Comparison of ENCODE assay signal across 14 cellular contexts in the genomic region with DNA sequence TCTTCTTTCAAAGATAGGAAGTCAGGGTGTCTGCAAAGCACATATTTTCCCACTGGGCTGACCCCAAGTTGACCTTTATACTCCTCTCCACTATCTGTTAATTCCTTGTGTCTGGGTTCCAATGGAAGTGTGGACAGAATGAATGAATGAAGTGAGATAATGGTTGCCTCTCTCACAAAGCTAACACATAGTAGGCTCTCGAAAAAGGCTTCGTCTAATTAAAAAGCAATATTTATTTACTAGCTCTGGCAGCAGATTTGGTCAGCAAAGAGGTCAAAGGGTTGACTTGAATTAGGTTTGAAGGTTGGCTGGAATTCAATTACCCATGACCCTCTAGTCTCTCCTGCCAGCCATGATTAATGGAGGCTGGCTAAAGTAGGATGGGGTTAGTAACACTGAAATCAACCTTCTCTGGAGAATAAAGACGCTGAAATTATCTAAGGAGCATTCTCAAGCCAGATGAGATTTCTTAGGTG.
"Had no signal": no experiment of that assay in that cellular context is flagged by ENCODE, and none has a peak within 500 bp of the region (broad histone marks: within the 10 kb centered on the region; RNA-seq: fewer than 3 reads in every experiment).

No MANE protein-coding gene starts in this region.

- H3K27me3 ChIP-seq: neural progenitor cell, pancreas, transverse colon had no signal

- H3K4me3 ChIP-seq: lower lobe of right lung, neural progenitor cell, pancreas, transverse colon had no signal

- H3K27ac ChIP-seq: epithelial cell of prostate, lower lobe of right lung, neural progenitor cell, pancreas had no signal

- ATAC-seq: activated CD4-positive, CD25-positive, alpha-beta regulatory T cell treated with anti-CD3 and anti-CD28 coated beads, Interleukin-2, amount 50 U/mL, for 24 hours; activated naive CD8-positive, alpha-beta T cell treated with anti-CD3 and anti-CD28 coated beads, Interleukin-2, amount 50 U/mL, for 24 hours; lower lobe of right lung; pancreas had no signal

- DNase-seq: activated naive CD4-positive, alpha-beta T cell treated with Interleukin-2 at 50 U/mL for 16 hours; activated naive CD8-positive, alpha-beta T cell treated with anti-CD3 and anti-CD28 coated beads, Interleukin-2, amount 50 U/mL, for 24 hours; dermis blood vessel endothelial cell; hypothalamus; kidney; lower lobe of right lung; pancreas; stimulated activated CD4-positive, alpha-beta T cell treated with anti-CD3 and anti-CD28 coated beads, Interleukin-15, amount 100 ng/mL, for 24 hours; stimulated activated CD4-positive, alpha-beta T cell treated with anti-CD3 and anti-CD28 coated beads, Interleukin-4, amount 100 ng/mL, for 1 hour; stimulated activated naive CD4-positive, alpha-beta T cell; transverse colon had no signal
